Comparison of ENCODE assay signal across 28 cellular contexts in genomic region chr5:87321605-87322004, GRCh38.
"Had no signal": no experiment of that assay in that cellular context is flagged by ENCODE, and none has a peak within 500 bp of the region (broad histone marks: within the 10 kb centered on the region; RNA-seq: fewer than 3 reads in every experiment).

No MANE protein-coding gene starts in this region.

- H3K9me3 ChIP-seq: colonic mucosa, esophagus muscularis mucosa, gastrocnemius medialis, gastroesophageal sphincter, heart left ventricle, heart right ventricle had no signal

- H3K4me3 ChIP-seq: colonic mucosa, coronary artery, dorsolateral prefrontal cortex, esophagus muscularis mucosa, esophagus squamous epithelium, gastrocnemius medialis, gastroesophageal sphincter, heart left ventricle, heart right ventricle, hepatocyte had no signal

- DNase-seq: colonic mucosa; cortex of kidney; dermis blood vessel endothelial cell; dorsolateral prefrontal cortex; effector CD4-positive, alpha-beta T cell; effector CD8-positive, alpha-beta T cell; effector memory CD4-positive, alpha-beta T cell; effector memory CD8-positive, alpha-beta T cell; endodermal cell; erythroblast; esophagus squamous epithelium; foreskin fibroblast; foreskin keratinocyte; foreskin melanocyte; gastrocnemius medialis; glutamatergic neuron; head of caudate nucleus; heart left ventricle; heart right ventricle had no signal

- ATAC-seq: effector memory CD8-positive, alpha-beta T cell; esophagus mucosa; foreskin keratinocyte; gastrocnemius medialis; gastroesophageal sphincter; heart left ventricle; heart right ventricle had no signal

- H3K36me3 ChIP-seq: colonic mucosa, esophagus muscularis mucosa, gastrocnemius medialis, gastroesophageal sphincter, heart left ventricle had no signal

- H3K27ac ChIP-seq: colonic mucosa, coronary artery, epithelial cell of prostate, esophagus muscularis mucosa, esophagus squamous epithelium, foreskin keratinocyte, gastrocnemius medialis, gastroesophageal sphincter, heart left ventricle, heart right ventricle, hepatocyte had no signal

- H3K27me3 ChIP-seq: colonic mucosa, dorsolateral prefrontal cortex, esophagus muscularis mucosa, esophagus squamous epithelium, foreskin keratinocyte, gastrocnemius medialis, gastroesophageal sphincter, heart left ventricle, heart right ventricle, hepatocyte had no signal

- FAIRE-seq: endometrium, endothelial cell of umbilical vein, frontal cortex had no signal

- H2AFZ ChIP-seq: hepatocyte had no signal

- H3K4me2 ChIP-seq: hepatocyte had no signal

- H3K4me1 ChIP-seq: colonic mucosa, esophagus squamous epithelium, gastrocnemius medialis had no signal
